Comparison of ENCODE assay signal across 9 cellular contexts in genomic region chr12:118102070-118102469, GRCh38. TPM values are rescaled to one million over a fixed set of nuclear protein-coding genes. Genes with fewer than 3 reads are reported as not detected.
DNase-seq lines count a peak whose midpoint lies in the region; ATAC-seq and TF ChIP-seq lines count a peak whose summit lies in the region.
"Had no signal": no experiment of that assay in that cellular context is flagged by ENCODE, and none has a peak within 500 bp of the region (broad histone marks: within the 10 kb centered on the region; RNA-seq: fewer than 3 reads in every experiment).

No MANE protein-coding gene starts in this region.

- no peak overlapping the region for H4K8ac ChIP-seq in H9 (replicated peaks; ENCODE audit: insufficient read length, low read depth, low read length)

- H2AFZ ChIP-seq in H9 (ENCODE audit: low read length): no peak overlapping the region

- H3K27me3 ChIP-seq in H9 (ENCODE audit: insufficient read depth, low read length): no peaks in the 10 kb centered on the region
- no peaks in the 10 kb centered on the region for H3K27me3 ChIP-seq in iPS-18a (ENCODE audit: control insufficient read depth, insufficient read depth, low read length)

- peaks cover 6% of the 10 kb centered on the region for H3K79me1 ChIP-seq in H9 (ENCODE audit: insufficient read depth, low read depth, low read length, poor library complexity, severe bottlenecking)

- CTCF ChIA-PET in RWPE1 (lab: Yijun Ruan, JAX): interaction anchor here (0.8 to 1.1 kb wide), 2 partner anchors 60 to 274 kb away, joined by 3 to 4 read pairs; no protein-coding TSS in a partner anchor

- H3K4me3 Mint-ChIP-seq in H9: peak overlapping the region; percentile 91 to 92
- H3K4me3 Mint-ChIP-seq in stimulated activated effector memory CD8-positive, alpha-beta T cell treated with anti-CD3 and anti-CD28 coated beads, Interleukin-12 subunit alpha, Interleukin-12 subunit beta, amount 100 ng/mL, for 72 hours: peak overlapping the region; percentile 77

- no peak for ATAC-seq in stimulated activated effector memory CD8-positive, alpha-beta T cell treated with anti-CD3 and anti-CD28 coated beads, Interleukin-12 subunit alpha, Interleukin-12 subunit beta, amount 100 ng/mL, for 72 hours
- ATAC-seq in GM18505 (IDR thresholded peaks at IDR 0.05; ENCODE audit: unreplicated experiment): no peak

- TF ChIP-seq CTCF in H9 (conservative IDR thresholded peaks at IDR 0.05) (no peak), RWPE1 (conservative IDR thresholded peaks at IDR 0.05; ENCODE audit: low read depth) (no peak)

- peaks cover 9% of the 10 kb centered on the region for H3K23me2 ChIP-seq in H9 (ENCODE audit: insufficient read length, low read depth, low read length, poor library complexity, severe bottlenecking)

- H3K27ac ChIP-seq in H9 (ENCODE audit: insufficient read length, low read depth, low read length) (no peak overlapping the region), RWPE1 (peak overlapping the region; percentile 83), iPS-18a (ENCODE audit: low read length) (no peak overlapping the region)

- H2BK20ac ChIP-seq in H9 (ENCODE audit: low read depth, low read length, poor library complexity, severe bottlenecking): no peak overlapping the region

- no peaks in the 10 kb centered on the region for H3K27me3 Mint-ChIP-seq in H9 (ENCODE audit: low read depth)

- H3K9me3 ChIP-seq in H9 (ENCODE audit: control insufficient read depth, low read depth, low read length): no peaks in the 10 kb centered on the region
- H3K9me3 ChIP-seq in iPS-18a (ENCODE audit: control insufficient read depth, low read depth, low read length): no peaks in the 10 kb centered on the region

- no peak overlapping the region for H3K56ac ChIP-seq in H9 (ENCODE audit: insufficient read length, low read depth, low read length)

- no peak overlapping the region for H4K5ac ChIP-seq in H9 (ENCODE audit: insufficient read length, low read depth, low read length)

- H2BK15ac ChIP-seq in H9 (ENCODE audit: low read depth, low read length): no peak overlapping the region

- H3K4me1 ChIP-seq in H9 (ENCODE audit: insufficient read depth, low read length) (peaks cover 7% of the 10 kb centered on the region; the same call in 1 of the 2 replicates), iPS-18a (ENCODE audit: control insufficient read depth, low read depth, low read length) (peaks cover 11% of the 10 kb centered on the region)

- peak overlapping the region; percentile 67 for H3K4me2 ChIP-seq in H9 (ENCODE audit: insufficient read depth, insufficient read length, low read length)

- no peak overlapping the region for H3K23ac ChIP-seq in H9 (ENCODE audit: insufficient read length, low read depth, low read length)

- TF ChIP-seq POLR2A in GM18505 (IDR thresholded peaks at IDR 0.05; ENCODE audit: borderline replicate concordance, extremely low read depth, insufficient read depth, insufficient read length): no peak

- H3K9ac ChIP-seq in H9 (ENCODE audit: extremely low read depth, insufficient read length, low read length) (no peak overlapping the region), iPS-18a (ENCODE audit: low read length) (peak overlapping the region; percentile 86)

- POLR2A ChIA-PET in RWPE1 (lab: Yijun Ruan, JAX; ENCODE audit: low non-redundant PET): interaction anchor here (0.6 kb wide), 1 partner anchor 96 kb away, joined by 4 read pairs; no protein-coding TSS in a partner anchor

- H4K91ac ChIP-seq in H9 (ENCODE audit: insufficient read length, low read depth, low read length): no peak overlapping the region

- H2BK120ac ChIP-seq in H9 (ENCODE audit: low read depth, low read length, poor library complexity, severe bottlenecking): no peak overlapping the region

- peaks cover 10% of the 10 kb centered on the region; the same call in 1 of the 2 replicates for H3K79me2 ChIP-seq in H9 (ENCODE audit: insufficient read depth, low read length)

- no peak overlapping the region for H3K4ac ChIP-seq in H9 (ENCODE audit: low read depth, low read length)

- peak overlapping the region; percentile 86 for H3K4me3 ChIP-seq in iPS-18a (ENCODE audit: low read length)

- no CpG with 5 or more reads among the region's 6 CpGs for WGBS in H9 (ENCODE audit: extremely low coverage, insufficient read length, low lambda C conversion rate)

- peaks cover 9 to 31% (median 11%) of the 10 kb centered on the region in 3 experiments; a peak in 6 of 7 replicates for H3K36me3 Mint-ChIP-seq in H9 (ENCODE audit: insufficient read depth in 1 of 3, low read depth in 3 of 3)
- H3K36me3 Mint-ChIP-seq in stimulated activated effector memory CD8-positive, alpha-beta T cell treated with anti-CD3 and anti-CD28 coated beads, Interleukin-12 subunit alpha, Interleukin-12 subunit beta, amount 100 ng/mL, for 72 hours: peaks cover 4% of the 10 kb centered on the region

- peaks cover 8% of the 10 kb centered on the region for H3K36me3 ChIP-seq in iPS-18a (ENCODE audit: control insufficient read depth, low read depth, low read length)

- DNase-seq in H9: peak; percentile 47
- peak; percentile 89 for DNase-seq in RWPE1 (ENCODE audit: low spot score)
- DNase-seq in stimulated activated effector memory CD8-positive, alpha-beta T cell treated with anti-CD3 and anti-CD28 coated beads, Interleukin-12 subunit alpha, Interleukin-12 subunit beta, amount 100 ng/mL, for 72 hours (ENCODE audit: low spot score in 2 of 2): no peak
- DNase-seq in NCI-H2171 (lab: John Stamatoyannopoulos, UW): no peak
- no peak for DNase-seq in pons (ENCODE audit: low spot score)
- DNase-seq: NCI-H1436, SHP77 had no signal

- H3K18ac ChIP-seq in H9 (ENCODE audit: insufficient read length, low read depth, low read length): no peak overlapping the region

- no peak overlapping the region for H2BK5ac ChIP-seq in H9 (ENCODE audit: insufficient read length, low read length)

- H3T11ph ChIP-seq in H9 (ENCODE audit: low read length): no peak overlapping the region

- H3K9me3 Mint-ChIP-seq in H9: no peaks in the 10 kb centered on the region
- no peaks in the 10 kb centered on the region for H3K9me3 Mint-ChIP-seq in stimulated activated effector memory CD8-positive, alpha-beta T cell treated with anti-CD3 and anti-CD28 coated beads, Interleukin-12 subunit alpha, Interleukin-12 subunit beta, amount 100 ng/mL, for 72 hours

- H3K4me1 Mint-ChIP-seq in H9: peaks cover 31 to 34% of the 10 kb centered on the region in 2 experiments
- H3K4me1 Mint-ChIP-seq in stimulated activated effector memory CD8-positive, alpha-beta T cell treated with anti-CD3 and anti-CD28 coated beads, Interleukin-12 subunit alpha, Interleukin-12 subunit beta, amount 100 ng/mL, for 72 hours: peaks cover 11% of the 10 kb centered on the region

- no peak overlapping the region for H3K14ac ChIP-seq in H9 (ENCODE audit: insufficient read depth, low read length)

- 0 out of 7 replicates have a peak overlapping the region, but pooled peaks of 2 of the 3 experiments have one; percentile 24 to 34 for H3K27ac Mint-ChIP-seq in H9
- H3K27ac Mint-ChIP-seq in stimulated activated effector memory CD8-positive, alpha-beta T cell treated with anti-CD3 and anti-CD28 coated beads, Interleukin-12 subunit alpha, Interleukin-12 subunit beta, amount 100 ng/mL, for 72 hours: no peak overlapping the region

- H2AK5ac ChIP-seq in H9 (ENCODE audit: insufficient read length, low read length): no peak overlapping the region

- no peak overlapping the region for H2BK12ac ChIP-seq in H9 (ENCODE audit: insufficient read length, low read depth, low read length)

- no peaks in the 10 kb centered on the region for H4K20me1 ChIP-seq in H9 (ENCODE audit: control insufficient read depth, insufficient read depth, insufficient read length)

RNA-seq across cellular contexts. Expression of gene VSIG10, which starts 1.7 kb away (rescaled TPM):
- 89.6 and 97.4 TPM in 2 replicates for total RNA-seq in H9 (2021)

RNA-seq across cellular contexts. Expression of gene PEBP1, which starts 33.9 kb away (rescaled TPM):
- total RNA-seq in H9 (2021): 320 and 334 TPM in 2 replicates

RNA-seq across cellular contexts. Expression of gene WSB2, which starts 41.1 kb away (rescaled TPM):
- total RNA-seq in H9 (2021): 58.6 and 61.4 TPM in 2 replicates

Comparison
In these comparisons a context has a peak if more than half of its experiments do, and no peak if none do; other contexts are left out.
1. DNase-seq: peak in H9 (single experiment) and RWPE1 (single experiment); none in stimulated activated effector memory CD8-positive, alpha-beta T cell treated with anti-CD3 and anti-CD28 coated beads, Interleukin-12 subunit alpha, Interleukin-12 subunit beta, amount 100 ng/mL, for 72 hours (0 of 2), NCI-H2171 (single experiment) and pons (single experiment).